Comparison of ENCODE assay signal across 19 cellular contexts in the genomic region with DNA sequence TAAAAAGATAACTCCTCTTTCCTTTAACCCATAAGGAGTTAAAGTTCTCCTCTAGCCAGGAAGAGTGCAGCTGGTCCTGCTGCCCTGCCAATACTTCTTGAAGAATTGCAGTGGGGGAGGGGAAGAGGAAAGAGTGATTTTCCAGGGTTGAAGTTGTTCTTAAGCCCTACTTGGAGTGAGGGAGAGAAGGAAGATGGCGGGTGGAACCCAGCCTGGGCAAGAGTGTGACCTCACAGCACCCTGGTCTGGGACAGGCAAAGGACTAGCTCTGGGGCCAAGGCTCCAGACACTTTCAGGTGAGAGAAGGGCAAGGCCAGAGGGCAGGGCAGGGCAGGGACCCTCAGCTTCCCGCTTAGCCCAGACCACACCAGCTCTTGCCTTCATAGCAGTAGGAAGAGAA. TPM values are rescaled to one million over a fixed set of nuclear protein-coding genes. Genes with fewer than 3 reads are reported as not detected.
DNase-seq lines count a peak whose midpoint lies in the region; FAIRE-seq and TF ChIP-seq lines count a peak whose summit lies in the region.
"Had no signal": no experiment of that assay in that cellular context is flagged by ENCODE, and none has a peak within 500 bp of the region (broad histone marks: within the 10 kb centered on the region; RNA-seq: fewer than 3 reads in every experiment).

No MANE protein-coding gene starts in this region.

- H3K36me3 ChIP-seq in mammary epithelial cell (ENCODE audit: insufficient read depth, low read length) = peaks cover 37% of the 10 kb centered on the region
- peaks cover 21% of the 10 kb centered on the region for H3K36me3 ChIP-seq in fibroblast of lung (ENCODE audit: control insufficient read depth, insufficient read depth, low read length)
- no peaks in the 10 kb centered on the region for H3K36me3 ChIP-seq in uterus

- no peaks in the 10 kb centered on the region for H3K9me3 ChIP-seq in mammary epithelial cell (replicated peaks; ENCODE audit: insufficient read depth, low read length)
- H3K9me3 ChIP-seq in fibroblast of lung (ENCODE audit: control insufficient read depth, insufficient read depth, low read depth, low read length) = no peaks in the 10 kb centered on the region
- no peaks in the 10 kb centered on the region for H3K9me3 ChIP-seq in uterus
- H3K9me3 ChIP-seq: A549, adrenal gland had no signal

- H3K27me3 ChIP-seq in mammary epithelial cell (ENCODE audit: insufficient read depth, low read length) = no peaks in the 10 kb centered on the region
- H3K27me3 ChIP-seq in fibroblast of lung (ENCODE audit: control insufficient read depth, insufficient read depth, low read length) = no peaks in the 10 kb centered on the region
- no peaks in the 10 kb centered on the region for H3K27me3 ChIP-seq in uterus
- H3K27me3 ChIP-seq: adrenal gland, dorsolateral prefrontal cortex had no signal

- POLR2A ChIA-PET in MCF 10A (lab: Yijun Ruan, JAX) = interaction anchor here (1.3 to 10.1 kb wide), 4 partner anchors 10 to 40 kb away, joined by 3 to 362 read pairs (median 5); no protein-coding TSS in a partner anchor

- H3K9me3 Mint-ChIP-seq in MCF 10A (ENCODE audit: unreplicated experiment) = no peaks in the 10 kb centered on the region
- no peaks in the 10 kb centered on the region for H3K9me3 Mint-ChIP-seq in nephron
- H3K9me3 Mint-ChIP-seq: natural killer cell treated with Interleukin-12 subunit alpha and Interleukin-12 subunit beta and Interleukin-15 and Interleukin-18, amount 100 ng/mL, for 72 hours; stimulated activated naive CD8-positive, alpha-beta T cell treated with anti-CD3 and anti-CD28 coated beads, Interleukin-15, amount 100 ng/mL, for 72 hours; T-helper 1 cell treated with Interleukin-12 subunit alpha and Interleukin-12 subunit beta and Interleukin-4 antibody, amounts not matched to agents 30 μg/mL and 1 μg/mL, for 36 hours had no signal

- no peaks in the 10 kb centered on the region for H3K27me3 Mint-ChIP-seq in MCF 10A (ENCODE audit: insufficient read depth, unreplicated experiment)
- H3K27me3 Mint-ChIP-seq in nephron (ENCODE audit: low read depth) = peaks cover 3% of the 10 kb centered on the region
- H3K27me3 Mint-ChIP-seq: natural killer cell treated with Interleukin-12 subunit alpha and Interleukin-12 subunit beta and Interleukin-15 and Interleukin-18, amount 100 ng/mL, for 72 hours; stimulated activated naive CD8-positive, alpha-beta T cell treated with anti-CD3 and anti-CD28 coated beads, Interleukin-15, amount 100 ng/mL, for 72 hours had no signal

- intact Hi-C loops in MCF 10A (cut with micrococcal nuclease) (no loop called here), mammary epithelial cell (cut with micrococcal nuclease) (no loop called here), uterus (cut with DNase I; ENCODE audit: low total_unique reads) (no loop called here)

- CTCF ChIA-PET in MCF 10A (lab: Yijun Ruan, JAX) = interaction anchor here (0.7 kb wide), 4 partner anchors 11 to 203 kb away, joined by 3 to 4 read pairs (median 4); no protein-coding TSS in a partner anchor
- CTCF ChIA-PET in mammary epithelial cell (lab: Charles Lee; ENCODE audit: low non-redundant PET) = no interaction called here

- dilution Hi-C loops in mammary epithelial cell (cut with HindIII; ENCODE audit: low sequenced_read_pairs) = no loop called here

- H3K4me3 Mint-ChIP-seq in MCF 10A (ENCODE audit: unreplicated experiment) = peak overlapping the region; percentile 28
- H3K4me3 Mint-ChIP-seq in nephron = peak overlapping the region; percentile 51 to 75 (median 60)
- H3K4me3 Mint-ChIP-seq: natural killer cell treated with Interleukin-12 subunit alpha and Interleukin-12 subunit beta and Interleukin-15 and Interleukin-18, amount 100 ng/mL, for 72 hours; stimulated activated naive CD8-positive, alpha-beta T cell treated with anti-CD3 and anti-CD28 coated beads, Interleukin-15, amount 100 ng/mL, for 72 hours; T-helper 1 cell treated with Interleukin-12 subunit alpha and Interleukin-12 subunit beta and Interleukin-4 antibody, amounts not matched to agents 30 μg/mL and 1 μg/mL, for 36 hours had no signal

- H2AFZ ChIP-seq in mammary epithelial cell (ENCODE audit: low read depth, low read length) (no peak overlapping the region), fibroblast of lung (ENCODE audit: low read length) (no peak overlapping the region)

- no peak overlapping the region for H3K4me2 ChIP-seq in mammary epithelial cell (ENCODE audit: insufficient read depth, low read depth, low read length)
- peak overlapping the region; percentile 59 for H3K4me2 ChIP-seq in fibroblast of lung (ENCODE audit: extremely low read depth, insufficient read depth, low read length)
- H3K4me2 ChIP-seq: A549 had no signal

- BruUV-seq in MCF 10A (replicated peaks; lab: Mats Ljungman, UMichigan) (no TSS peak), mammary epithelial cell (replicated peaks; lab: Mats Ljungman, UMichigan) (no TSS peak)

- TF ChIP-seq POLR2A in uterus (IDR thresholded peaks at IDR 0.05) = no peak

- no peak overlapping the region for H3K27ac Mint-ChIP-seq in MCF 10A (ENCODE audit: low read depth, unreplicated experiment)
- H3K27ac Mint-ChIP-seq in nephron = peak overlapping the region; percentile 73 to 91 (median 85)
- H3K27ac Mint-ChIP-seq: natural killer cell treated with Interleukin-12 subunit alpha and Interleukin-12 subunit beta and Interleukin-15 and Interleukin-18, amount 100 ng/mL, for 72 hours; stimulated activated naive CD8-positive, alpha-beta T cell treated with anti-CD3 and anti-CD28 coated beads, Interleukin-15, amount 100 ng/mL, for 72 hours; T-helper 1 cell treated with Interleukin-12 subunit alpha and Interleukin-12 subunit beta and Interleukin-4 antibody, amounts not matched to agents 30 μg/mL and 1 μg/mL, for 36 hours had no signal

- no peak overlapping the region for H3K4me3 ChIP-seq in mammary epithelial cell (replicated peaks in 1 of 3; ENCODE audit: insufficient read depth in 1 of 3, low read depth in 2 of 3, low read length in 3 of 3)
- peak overlapping the region in 1 of 4 experiments; percentile 46 for H3K4me3 ChIP-seq in fibroblast of lung (replicated peaks in 1 of 4; ENCODE audit: control extremely low read depth in 1 of 4, insufficient read depth in 1 of 4, low read depth in 3 of 4, low read length in 4 of 4)
- no peak overlapping the region for H3K4me3 ChIP-seq in uterus
- H3K4me3 ChIP-seq: A549, adrenal gland had no signal

- H3K27ac ChIP-seq in mammary epithelial cell (ENCODE audit: insufficient read depth, low read depth, low read length) = no peak overlapping the region
- H3K27ac ChIP-seq in fibroblast of lung (ENCODE audit: insufficient read depth, low read length) = no peak overlapping the region
- H3K27ac ChIP-seq in uterus = peak overlapping the region; percentile 42 to 43

- H3K36me3 Mint-ChIP-seq in MCF 10A (ENCODE audit: insufficient read depth, unreplicated experiment) = no peaks in the 10 kb centered on the region
- H3K36me3 Mint-ChIP-seq in nephron (ENCODE audit: low read depth) = peaks cover 23% of the 10 kb centered on the region
- H3K36me3 Mint-ChIP-seq: natural killer cell treated with Interleukin-12 subunit alpha and Interleukin-12 subunit beta and Interleukin-15 and Interleukin-18, amount 100 ng/mL, for 72 hours had no signal

- no peaks in the 10 kb centered on the region for H4K20me1 ChIP-seq in mammary epithelial cell (ENCODE audit: insufficient read depth, low read length)
- H4K20me1 ChIP-seq in fibroblast of lung (ENCODE audit: control insufficient read depth, extremely low read depth, insufficient read depth, low read length) = no peaks in the 10 kb centered on the region

- 40% methylated on average over 2 of the region's 2 CpGs for WGBS in mammary epithelial cell (ENCODE audit: low coverage, missing lambda C conversion rate)

- peaks cover 87% of the 10 kb centered on the region for H3K79me2 ChIP-seq in mammary epithelial cell (ENCODE audit: insufficient read depth, low read length)
- H3K79me2 ChIP-seq in fibroblast of lung (ENCODE audit: control insufficient read depth, insufficient read depth, low read length) = peaks cover 37% of the 10 kb centered on the region

- DNase-seq in MCF 10A (ENCODE audit: unreplicated experiment) (no peak), mammary epithelial cell (no peak), fibroblast of lung (ENCODE audit: low read depth in 2 of 2) (peak; percentile 36 to 60), uterus (no peak), GM19239 (ENCODE audit: insufficient read length, low spot score) (no peak), NCI-H1930 (lab: John Stamatoyannopoulos, UW) (no peak), NCI-H146 (lab: John Stamatoyannopoulos, UW) (no peak)
- DNase-seq: activated T-cell treated with anti-CD3 and anti-CD28 coated beads, Interleukin-2, amount 50 U/mL, for 1 hour; adrenal gland; dorsolateral prefrontal cortex; NCI-H226; PC-3; stimulated activated naive CD8-positive, alpha-beta T cell treated with anti-CD3 and anti-CD28 coated beads, Interleukin-15, amount 100 ng/mL, for 72 hours had no signal

- H3K4me1 Mint-ChIP-seq in MCF 10A (ENCODE audit: insufficient read depth, unreplicated experiment) = peaks cover 31% of the 10 kb centered on the region
- peaks cover 34% of the 10 kb centered on the region for H3K4me1 Mint-ChIP-seq in nephron

- H3K4me1 ChIP-seq in mammary epithelial cell (ENCODE audit: insufficient read depth, low read length) (peaks cover 29% of the 10 kb centered on the region), fibroblast of lung (ENCODE audit: control insufficient read depth, extremely low read depth, insufficient read depth, low read length) (peaks cover 43% of the 10 kb centered on the region), uterus (peaks cover 13 to 20% of the 10 kb centered on the region in 2 donors)

- H3K9ac ChIP-seq in mammary epithelial cell (ENCODE audit: insufficient read depth, low read length) = no peak overlapping the region
- no peak overlapping the region for H3K9ac ChIP-seq in fibroblast of lung (ENCODE audit: insufficient read depth, low read length)

- no peak for FAIRE-seq in GM19239 (lab: Jason Lieb, UNC)
- FAIRE-seq: A549, HepG2 had no signal

- in situ Hi-C loops in mammary epithelial cell (cut with MboI; ENCODE audit: low sequenced_read_pairs in 2 of 2) = no loop called here

- TF ChIP-seq CTCF in MCF 10A (IDR thresholded peaks at IDR 0.05; ENCODE audit: unreplicated experiment) (no peak), mammary epithelial cell (conservative IDR thresholded peaks at IDR 0.05 in 1 of 2, IDR thresholded peaks at IDR 0.05 in 1 of 2; ENCODE audit: extremely low read depth in 1 of 2, insufficient read depth in 1 of 2, low read depth in 1 of 2, low read length in 2 of 2) (no peak), fibroblast of lung (conservative IDR thresholded peaks at IDR 0.05 in 1 of 2, IDR thresholded peaks at IDR 0.05 in 1 of 2; ENCODE audit: low read depth in 1 of 2, low read length in 2 of 2) (no peak), nephron (IDR thresholded peaks at IDR 0.05; ENCODE audit: unreplicated experiment in 3 of 3) (no peak), uterus (IDR thresholded peaks at IDR 0.05) (no peak)

RNA-seq across cellular contexts. Expression of a gene that starts 6.6 kb away (rescaled TPM):
- total RNA-seq in MCF 10A (2022) (198 and 202 TPM in 2 replicates), mammary epithelial cell (100 to 1,000 TPM; 195 to 208 TPM), fibroblast of lung (88.3 and 111 TPM in 2 replicates), uterus (100 to 1,000 TPM in 1 of 4 donors, 10 to 100 TPM in 3; 22.5 to 269 (median 70.8) TPM)
- polyA plus RNA-seq in mammary epithelial cell (84.3 TPM), fibroblast of lung (70.2 and 70.4 TPM in 2 replicates)
- polyA minus RNA-seq in mammary epithelial cell (309 TPM), fibroblast of lung (ENCODE audit: low replicate concordance) (374 and 479 TPM in 2 replicates)
- 140 and 176 TPM in 2 replicates for polyA plus RNA-seq in fibroblast of lung (2012)

RNA-seq across cellular contexts. Expression of a gene that starts 17.5 kb away (rescaled TPM):
- total RNA-seq in MCF 10A (2022) (159 and 229 TPM in 2 replicates), mammary epithelial cell (100 to 1,000 TPM in 1 of 2 donors, 10 to 100 TPM in 1; 53.0 to 127 TPM), fibroblast of lung (52.7 and 55.0 TPM in 2 replicates), uterus (100 to 1,000 TPM in 1 of 4 donors, 10 to 100 TPM in 3; 29.4 to 115 (median 75.3) TPM)
- polyA plus RNA-seq in mammary epithelial cell (160 TPM), fibroblast of lung (94.1 and 173 TPM in 2 replicates)
- polyA minus RNA-seq in mammary epithelial cell (291 TPM), fibroblast of lung (ENCODE audit: low replicate concordance) (193 and 444 TPM in 2 replicates)
- polyA plus RNA-seq in fibroblast of lung (2012) = 83.3 and 143 TPM in 2 replicates

RNA-seq across cellular contexts. Expression of a gene that starts 20.0 kb away (rescaled TPM):
- total RNA-seq in MCF 10A (2022) (not detected in 2 replicates), mammary epithelial cell (not detected), fibroblast of lung (not detected in 2 replicates), uterus (under 1 TPM in 1 of 4 donors, not detected in 3; 0.69 TPM)
- polyA plus RNA-seq in mammary epithelial cell (not detected), fibroblast of lung (not detected in 2 replicates)
- polyA minus RNA-seq in mammary epithelial cell (not detected), fibroblast of lung (ENCODE audit: low replicate concordance) (not detected in 2 replicates)
- polyA plus RNA-seq in fibroblast of lung (2012) = not detected in 2 replicates
- total RNA-seq: HepG2; kidney epithelial cell; natural killer cell treated with Interleukin-12 subunit alpha and Interleukin-12 subunit beta and Interleukin-15 and Interleukin-18, amount 100 ng/mL, for 72 hours; PC-3 had no signal

Comparison
In these comparisons a context has a peak if more than half of its experiments do, and no peak if none do; other contexts are left out.
1. DNase-seq: peak in fibroblast of lung (2 of 2); none in MCF 10A (single experiment), mammary epithelial cell (single experiment), uterus (0 of 2), GM19239 (single experiment), NCI-H1930 (0 of 2) and NCI-H146 (single experiment).
2. H3K27ac ChIP-seq: peak in uterus (2 of 2); none in mammary epithelial cell (single experiment) and fibroblast of lung (single experiment).